16 cellular contexts compared by ENCODE assay signal in genomic region chr12:127388985-127389384, GRCh38.
DNase-seq lines count a peak whose midpoint lies in the region; ATAC-seq and TF ChIP-seq lines count a peak whose summit lies in the region.
"Had no signal": no experiment of that assay in that cellular context is flagged by ENCODE, and none has a peak within 500 bp of the region (broad histone marks: within the 10 kb centered on the region; RNA-seq: fewer than 3 reads in every experiment).

No MANE protein-coding gene starts in this region.

- H3K4me2 ChIP-seq in PC-3 (ENCODE audit: low read length), result no peak overlapping the region

- ATAC-seq in PC-3, result no peak
- no peak for ATAC-seq in GM19035 (IDR thresholded peaks at IDR 0.05; ENCODE audit: unreplicated experiment)

- no peaks in the 10 kb centered on the region for H3F3A ChIP-seq in PC-3 (ENCODE audit: low read length, unreplicated experiment)

- H3K4me1 ChIP-seq in PC-3 (ENCODE audit: insufficient read depth, low read length) (peaks cover 14% of the 10 kb centered on the region), HAP-1 (no peaks in the 10 kb centered on the region)

- BruUV-seq in PC-3 (replicated peaks; lab: Mats Ljungman, UMichigan), result no TSS peak

- intact Hi-C loops in PC-3 (cut with micrococcal nuclease), result no loop called here

- H3K4me3 ChIP-seq in PC-3 (ENCODE audit: low read length), result no peak overlapping the region
- H3K4me3 ChIP-seq in HAP-1, result no peak overlapping the region

- POLR2A ChIA-PET in PC-3 (lab: Charles Lee; ENCODE audit: unreplicated experiment), result no interaction called here

- DNase-seq in EH (ENCODE audit: low read depth) (peak; percentile 27), PC-3 (peak; percentile 65), astrocyte of the hippocampus (ENCODE audit: low read depth, low spot score) (peak; percentile 74), myocyte (ENCODE audit: low read depth) (peak; percentile 85), HAP-1 (ENCODE audit: low spot score in 2 of 2) (no peak), NCI-H2107 (lab: John Stamatoyannopoulos, UW) (no peak), anterior cingulate cortex (lab: John Stamatoyannopoulos, UW) (no peak)
- DNase-seq: CD4-positive, CD25-positive, alpha-beta regulatory T cell; DMS79; H7; Karpas-422; MV-4-11; NCI-H1417 treated with DMSO at 0.1 percent for 48 hours; NCI-H2029; NCI-H510A treated with DMSO at 0.1 percent for 48 hours had no signal

- CTCF ChIA-PET in PC-3 (lab: Charles Lee), result no interaction called here

- H4K20me1 ChIP-seq in PC-3 (ENCODE audit: low read length), result no peaks in the 10 kb centered on the region

- H3K27me3 ChIP-seq in PC-3 (ENCODE audit: low read length) (peaks cover 5% of the 10 kb centered on the region; the same call in 1 of the 2 replicates), HAP-1 (ENCODE audit: low read depth) (no peaks in the 10 kb centered on the region)

- no peaks in the 10 kb centered on the region for H3K36me3 ChIP-seq in PC-3 (ENCODE audit: low read depth, low read length)
- no peaks in the 10 kb centered on the region for H3K36me3 ChIP-seq in HAP-1 (replicated peaks)

- no peaks in the 10 kb centered on the region for H3K79me2 ChIP-seq in PC-3 (ENCODE audit: low read length)

- H2AFZ ChIP-seq in PC-3 (ENCODE audit: low read length), result no peak overlapping the region

- H3K9me3 ChIP-seq in PC-3 (ENCODE audit: low read length) (no peaks in the 10 kb centered on the region), HAP-1 (no peaks in the 10 kb centered on the region)

- H3K9me2 ChIP-seq in PC-3 (replicated peaks; ENCODE audit: low read length), result no peaks in the 10 kb centered on the region

- TF ChIP-seq CTCF in PC-3 (conservative IDR thresholded peaks at IDR 0.05; ENCODE audit: low read depth, low read length), result no peak

- no peak overlapping the region for H3K27ac ChIP-seq in PC-3 (ENCODE audit: low read length)

- H3K9ac ChIP-seq in PC-3 (ENCODE audit: low read length), result no peak overlapping the region

- in situ Hi-C loops in HAP-1 (cut with MboI; ENCODE audit: low sequenced_read_pairs), result loop anchor here (25.0 kb wide), 1 partner anchor 1327 kb away; no protein-coding TSS in a partner anchor

Comparison
In these comparisons a context has a peak if more than half of its experiments do, and no peak if none do; other contexts are left out.
1. DNase-seq: peak in EH (single experiment), PC-3 (single experiment), astrocyte of the hippocampus (single experiment) and myocyte (single experiment); none in HAP-1 (0 of 2), NCI-H2107 (single experiment) and anterior cingulate cortex (0 of 58).